Comparison of ENCODE assay signal across 11 cellular contexts in genomic region chr10:102613286-102613685, GRCh38. TPM values are rescaled to one million over a fixed set of nuclear protein-coding genes. Genes with fewer than 3 reads are reported as not detected.
DNase-seq lines count a peak whose midpoint lies in the region; ATAC-seq and TF ChIP-seq lines count a peak whose summit lies in the region.
"Had no signal": no experiment of that assay in that cellular context is flagged by ENCODE, and none has a peak within 500 bp of the region (broad histone marks: within the 10 kb centered on the region; RNA-seq: fewer than 3 reads in every experiment).

No MANE protein-coding gene starts in this region.

- H3K79me1 ChIP-seq in neuronal stem cell (ENCODE audit: low read depth, low read length): no peaks in the 10 kb centered on the region

- no peak overlapping the region for H2AK5ac ChIP-seq in neuronal stem cell (ENCODE audit: low read depth, low read length)

- no peak overlapping the region for H2BK5ac ChIP-seq in neuronal stem cell (ENCODE audit: low read length)

- intact Hi-C loops in Right ventricle myocardium inferior (cut with DNase I): no loop called here
- intact Hi-C loops in uterus (cut with DNase I; ENCODE audit: low total_unique reads): no loop called here
- intact Hi-C loops in breast epithelium (cut with DNase I; ENCODE audit: low total_unique reads): no loop called here

- ATAC-seq in Right ventricle myocardium inferior (no peak), GM21447 (IDR thresholded peaks at IDR 0.05; ENCODE audit: unreplicated experiment) (no peak)

- no peak overlapping the region for H3K14ac ChIP-seq in neuronal stem cell (ENCODE audit: low read length)

- H3K27me3 ChIP-seq in cardiac muscle cell: no peaks in the 10 kb centered on the region
- H3K27me3 ChIP-seq in neuronal stem cell (ENCODE audit: control insufficient read depth in 3 of 3, insufficient read depth in 3 of 3, low read depth in 1 of 3, low read length in 3 of 3): no peaks in the 10 kb centered on the region
- no peaks in the 10 kb centered on the region for H3K27me3 ChIP-seq in uterus
- H3K27me3 ChIP-seq in breast epithelium: no peaks in the 10 kb centered on the region

- whole genome bisulfite sequencing in neuronal stem cell (ENCODE audit: extremely low coverage in 2 of 2, insufficient read length in 2 of 2, insufficient replicate concordance in 1 of 2), 2 donors: no CpG with 5 or more reads among the region's 7 CpGs

- TF ChIP-seq POLR2A in uterus (IDR thresholded peaks at IDR 0.05) (no peak), breast epithelium (IDR thresholded peaks at IDR 0.05) (no peak)

- DNase-seq in cardiac muscle cell (ENCODE audit: low read depth in 1 of 2, low spot score in 1 of 2) (no peak), Right ventricle myocardium inferior (ENCODE audit: missing footprints) (no peak), neuronal stem cell (ENCODE audit: low spot score) (no peak), uterus (no peak), breast epithelium (ENCODE audit: low spot score in 2 of 2) (no peak)
- DNase-seq in activated CD4-positive, CD25-positive, alpha-beta regulatory T cell (lab: John Stamatoyannopoulos, UW): no peak
- DNase-seq: immature natural killer cell, NCI-H510A, RPMI8226 had no signal

- peak overlapping the region; percentile 81 for H3K9ac ChIP-seq in neuronal stem cell (ENCODE audit: low read depth, low read length, poor library complexity)

- no peak overlapping the region for H3K18ac ChIP-seq in neuronal stem cell (ENCODE audit: low read length)

- no peak overlapping the region for H3K4me3 ChIP-seq in cardiac muscle cell
- no peak overlapping the region for H3K4me3 ChIP-seq in neuronal stem cell (ENCODE audit: low read length in 2 of 2)
- H3K4me3 ChIP-seq in uterus: no peak overlapping the region
- H3K4me3 ChIP-seq in breast epithelium: no peak overlapping the region

- no peak overlapping the region for H3K4me2 ChIP-seq in neuronal stem cell (ENCODE audit: insufficient read depth, low read length, poor library complexity, severe bottlenecking)

- TF ChIP-seq CTCF in cardiac muscle cell (IDR thresholded peaks at IDR 0.05; ENCODE audit: low read depth, low read length) (no peak), uterus (IDR thresholded peaks at IDR 0.05) (no peak), breast epithelium (IDR thresholded peaks at IDR 0.05) (no peak)

- no peak overlapping the region for H2BK120ac ChIP-seq in neuronal stem cell (ENCODE audit: low read depth, low read length)

- H4K91ac ChIP-seq in neuronal stem cell (ENCODE audit: low read depth, low read length, poor library complexity): no peak overlapping the region

- no peak overlapping the region for H3K23ac ChIP-seq in neuronal stem cell (ENCODE audit: low read depth, low read length, poor library complexity)

- no peak overlapping the region for H2BK15ac ChIP-seq in neuronal stem cell (ENCODE audit: low read length)

- no peak overlapping the region for H2BK12ac ChIP-seq in neuronal stem cell (ENCODE audit: low read length)

- H3K9me3 ChIP-seq in cardiac muscle cell (ENCODE audit: low read depth) (no peaks in the 10 kb centered on the region), neuronal stem cell (replicated peaks in 1 of 2; ENCODE audit: control insufficient read depth in 2 of 2, insufficient read depth in 1 of 2, low read depth in 1 of 2, low read length in 2 of 2) (no peaks in the 10 kb centered on the region), uterus (no peaks in the 10 kb centered on the region), breast epithelium (no peaks in the 10 kb centered on the region)

- H3K36me3 ChIP-seq in cardiac muscle cell: no peaks in the 10 kb centered on the region
- H3K36me3 ChIP-seq in neuronal stem cell (replicated peaks in 1 of 2; ENCODE audit: control insufficient read depth in 2 of 2, insufficient read depth in 2 of 2, low read length in 2 of 2): peaks cover 28 to 40% of the 10 kb centered on the region in 2 donors
- H3K36me3 ChIP-seq in uterus: no peaks in the 10 kb centered on the region
- H3K36me3 ChIP-seq in breast epithelium: no peaks in the 10 kb centered on the region

- H3K27ac ChIP-seq in cardiac muscle cell (peak overlapping the region; percentile 49), cingulate gyrus (ENCODE audit: low read depth, low read length) (peak overlapping the region; percentile 81), neuronal stem cell (replicated peaks; ENCODE audit: low read length) (no peak overlapping the region), uterus (peak overlapping the region; percentile 79 to 82), breast epithelium (peak overlapping the region in 1 of 2 donors; percentile 51)

- H3K4ac ChIP-seq in neuronal stem cell (ENCODE audit: low read length): no peak overlapping the region

- H3K4me1 ChIP-seq in cardiac muscle cell (ENCODE audit: low read depth) (peaks cover 49% of the 10 kb centered on the region), neuronal stem cell (ENCODE audit: control insufficient read depth in 2 of 2, insufficient read depth in 1 of 2, low read depth in 1 of 2, low read length in 2 of 2) (peaks cover 0 to 23% of the 10 kb centered on the region in 2 donors), uterus (peaks cover 21% of the 10 kb centered on the region in 2 donors), breast epithelium (no peaks in the 10 kb centered on the region)

- no peak overlapping the region for H2AFZ ChIP-seq in neuronal stem cell (ENCODE audit: low read length)

- H4K8ac ChIP-seq in neuronal stem cell (ENCODE audit: low read depth, low read length): no peak overlapping the region

RNA-seq across cellular contexts. Expression of gene TRIM8, which starts 31.0 kb away (rescaled TPM):
- total RNA-seq in cardiac muscle cell (100 and 130 TPM in 2 replicates), Right ventricle myocardium inferior (109 TPM), uterus (100 to 1,000 TPM in 2 of 4 donors, 10 to 100 TPM in 2; 71.2 to 119 (median 102) TPM), breast epithelium (100 to 1,000 TPM in 1 of 3 donors, 10 to 100 TPM in 2; 74.6 to 128 (median 88.8) TPM)
- polyA plus RNA-seq in cardiac muscle cell: 59.8 and 65.6 TPM in 2 replicates
- polyA plus RNA-seq in neuronal stem cell (2013, experiment 1 of 2): 33.0 TPM
- 34.2 TPM for polyA plus RNA-seq in neuronal stem cell (2013, experiment 2 of 2)
